Comparison of ENCODE assay signal across 17 cellular contexts in genomic region chr10:129887986-129888783, GRCh38.
"Had no signal": no experiment of that assay in that cellular context is flagged by ENCODE, and none has a peak within 500 bp of the region (broad histone marks: within the 10 kb centered on the region; RNA-seq: fewer than 3 reads in every experiment).

No MANE protein-coding gene starts in this region.

- H3K4me1 ChIP-seq: adrenal gland, foreskin keratinocyte, gastroesophageal sphincter had no signal

- H3K9me3 ChIP-seq: adrenal gland, body of pancreas, esophagus muscularis mucosa, gastroesophageal sphincter had no signal

- H3K27ac Mint-ChIP-seq: activated CD4-positive, alpha-beta memory T cell treated with anti-CD3 and anti-CD28 coated beads, Interleukin-2, amount 10 ng/mL, durations not matched to agents 7 days and 5 days; activated CD4-positive, alpha-beta T cell treated with anti-CD3 and anti-CD28 coated beads for 36 hours; activated CD4-positive, alpha-beta T cell treated with anti-CD3 and anti-CD28 coated beads, Interleukin-2, amount 10 ng/mL, durations not matched to agents 24 days and 14 days; activated naive CD4-positive, alpha-beta T cell treated with anti-CD3 and anti-CD28 coated beads for 36 hours; activated naive CD4-positive, alpha-beta T cell treated with anti-CD3 and anti-CD28 coated beads, Interleukin-2, amount 50 U/mL, for 24 hours; activated naive CD8-positive, alpha-beta T cell treated with anti-CD3 and anti-CD28 coated beads for 36 hours; activated naive CD8-positive, alpha-beta T cell treated with anti-CD3 and anti-CD28 coated beads, Interleukin-2, amount 50 U/mL, for 24 hours; activated T-helper 17 cell treated with anti-CD3 and anti-CD28 coated beads, Interleukin-2, amount 50 U/mL, for 72 hours; effector memory CD8-positive, alpha-beta T cell had no signal

- DNase-seq: cortex of kidney; effector CD4-positive, alpha-beta T cell; foreskin keratinocyte had no signal

- H3K27me3 Mint-ChIP-seq: activated CD4-positive, alpha-beta memory T cell treated with anti-CD3 and anti-CD28 coated beads, Interleukin-2, amount 10 ng/mL, durations not matched to agents 7 days and 5 days; activated CD4-positive, alpha-beta T cell treated with anti-CD3 and anti-CD28 coated beads for 36 hours; activated CD4-positive, alpha-beta T cell treated with anti-CD3 and anti-CD28 coated beads, Interleukin-2, amount 10 ng/mL, durations not matched to agents 24 days and 14 days; activated naive CD4-positive, alpha-beta T cell treated with anti-CD3 and anti-CD28 coated beads, Interleukin-2, amount 50 U/mL, for 24 hours; activated naive CD8-positive, alpha-beta T cell treated with anti-CD3 and anti-CD28 coated beads for 36 hours; activated naive CD8-positive, alpha-beta T cell treated with anti-CD3 and anti-CD28 coated beads, Interleukin-2, amount 50 U/mL, for 24 hours; activated T-helper 17 cell treated with anti-CD3 and anti-CD28 coated beads, Interleukin-2, amount 50 U/mL, for 72 hours had no signal

- H3K36me3 ChIP-seq: adrenal gland, esophagus muscularis mucosa, gastroesophageal sphincter had no signal

- H3K36me3 Mint-ChIP-seq: activated naive CD4-positive, alpha-beta T cell treated with anti-CD3 and anti-CD28 coated beads, Interleukin-2, amount 50 U/mL, for 24 hours; activated naive CD8-positive, alpha-beta T cell treated with anti-CD3 and anti-CD28 coated beads for 36 hours had no signal

- H3K27me3 ChIP-seq: adrenal gland, foreskin keratinocyte had no signal

- H3K4me3 ChIP-seq: adrenal gland, body of pancreas, esophagus muscularis mucosa, gastroesophageal sphincter had no signal

- H3K4me1 Mint-ChIP-seq: activated CD4-positive, alpha-beta memory T cell treated with anti-CD3 and anti-CD28 coated beads, Interleukin-2, amount 10 ng/mL, durations not matched to agents 7 days and 5 days; activated CD4-positive, alpha-beta T cell treated with anti-CD3 and anti-CD28 coated beads for 36 hours; activated CD4-positive, alpha-beta T cell treated with anti-CD3 and anti-CD28 coated beads, Interleukin-2, amount 10 ng/mL, durations not matched to agents 24 days and 14 days; activated naive CD4-positive, alpha-beta T cell treated with anti-CD3 and anti-CD28 coated beads, Interleukin-2, amount 50 U/mL, for 24 hours; activated naive CD8-positive, alpha-beta T cell treated with anti-CD3 and anti-CD28 coated beads for 36 hours; activated naive CD8-positive, alpha-beta T cell treated with anti-CD3 and anti-CD28 coated beads, Interleukin-2, amount 50 U/mL, for 24 hours; activated T-helper 17 cell treated with anti-CD3 and anti-CD28 coated beads, Interleukin-2, amount 50 U/mL, for 72 hours had no signal

- H3K27ac ChIP-seq: adrenal gland, body of pancreas, esophagus muscularis mucosa, foreskin keratinocyte, gastroesophageal sphincter had no signal

- H3K4me3 Mint-ChIP-seq: activated CD4-positive, alpha-beta memory T cell treated with anti-CD3 and anti-CD28 coated beads, Interleukin-2, amount 10 ng/mL, durations not matched to agents 7 days and 5 days; activated CD4-positive, alpha-beta T cell treated with anti-CD3 and anti-CD28 coated beads for 36 hours; activated CD4-positive, alpha-beta T cell treated with anti-CD3 and anti-CD28 coated beads, Interleukin-2, amount 10 ng/mL, durations not matched to agents 24 days and 14 days; activated naive CD4-positive, alpha-beta T cell treated with anti-CD3 and anti-CD28 coated beads for 36 hours; activated naive CD4-positive, alpha-beta T cell treated with anti-CD3 and anti-CD28 coated beads, Interleukin-2, amount 50 U/mL, for 24 hours; activated naive CD8-positive, alpha-beta T cell treated with anti-CD3 and anti-CD28 coated beads for 36 hours; activated naive CD8-positive, alpha-beta T cell treated with anti-CD3 and anti-CD28 coated beads, Interleukin-2, amount 50 U/mL, for 24 hours; activated T-cell treated with anti-CD3 and anti-CD28 coated beads, Interleukin-2, amount 50 U/mL, for 4 hours; activated T-helper 17 cell treated with anti-CD3 and anti-CD28 coated beads, Interleukin-2, amount 50 U/mL, for 72 hours; effector memory CD8-positive, alpha-beta T cell had no signal

- H3K9me3 Mint-ChIP-seq: activated CD4-positive, alpha-beta memory T cell treated with anti-CD3 and anti-CD28 coated beads, Interleukin-2, amount 10 ng/mL, durations not matched to agents 7 days and 5 days; activated CD4-positive, alpha-beta T cell treated with anti-CD3 and anti-CD28 coated beads, Interleukin-2, amount 10 ng/mL, durations not matched to agents 24 days and 14 days; activated naive CD4-positive, alpha-beta T cell treated with anti-CD3 and anti-CD28 coated beads for 36 hours; activated naive CD4-positive, alpha-beta T cell treated with anti-CD3 and anti-CD28 coated beads, Interleukin-2, amount 50 U/mL, for 24 hours; activated naive CD8-positive, alpha-beta T cell treated with anti-CD3 and anti-CD28 coated beads for 36 hours; activated naive CD8-positive, alpha-beta T cell treated with anti-CD3 and anti-CD28 coated beads, Interleukin-2, amount 50 U/mL, for 24 hours; activated T-cell treated with anti-CD3 and anti-CD28 coated beads, Interleukin-2, amount 50 U/mL, for 4 hours; activated T-helper 17 cell treated with anti-CD3 and anti-CD28 coated beads, Interleukin-2, amount 50 U/mL, for 72 hours; effector memory CD8-positive, alpha-beta T cell had no signal
